Comparison of ENCODE assay signal across 8 cellular contexts in the genomic region with DNA sequence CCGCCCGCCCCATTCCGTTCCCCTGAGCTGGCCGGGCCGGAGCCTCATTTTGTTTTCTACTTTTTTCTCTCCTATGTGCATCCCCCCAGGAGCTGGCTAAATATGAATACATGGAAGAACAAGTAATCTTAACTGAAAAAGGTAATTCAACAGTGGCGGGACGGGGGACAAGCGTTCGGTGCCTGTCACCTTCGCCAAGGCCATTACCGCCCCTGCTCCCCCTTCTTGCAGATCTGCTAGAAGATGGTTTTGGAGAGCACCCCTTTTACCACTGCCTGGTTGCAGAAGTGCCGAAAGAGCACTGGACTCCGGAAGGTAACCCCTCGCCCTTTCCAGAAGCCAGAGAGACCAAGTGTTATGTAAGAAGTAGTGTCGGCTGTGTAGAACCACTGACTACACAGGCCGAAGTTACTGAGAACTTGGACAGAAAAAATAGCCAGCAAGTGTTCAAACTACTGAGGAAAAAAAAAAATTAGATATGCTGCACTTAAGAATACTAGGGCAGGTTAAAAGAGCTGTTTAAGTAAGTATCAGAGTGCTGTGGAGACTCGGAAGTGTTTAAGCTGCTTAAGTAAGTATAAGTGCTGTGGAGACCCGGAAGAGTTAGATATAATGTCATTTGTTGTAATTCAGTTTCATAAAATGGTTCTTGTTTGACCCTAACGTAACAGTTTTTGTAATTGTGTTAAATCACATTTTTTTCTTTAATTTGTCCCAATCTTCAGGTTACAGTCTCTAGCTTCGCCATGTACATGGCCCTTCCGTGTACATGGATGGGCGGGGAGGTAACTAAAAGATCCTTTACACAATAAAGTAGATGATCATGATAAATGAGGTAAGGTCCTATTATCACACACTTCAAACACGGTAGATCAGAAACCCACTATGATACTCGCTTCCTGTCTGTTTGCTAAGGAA. TPM values are rescaled to one million over a fixed set of nuclear protein-coding genes. Genes with fewer than 3 reads are reported as not detected.
DNase-seq lines count a peak whose midpoint lies in the region; ATAC-seq and TF ChIP-seq lines count a peak whose summit lies in the region.

No MANE protein-coding gene starts in this region.

- H3K18ac ChIP-seq in neuronal stem cell (ENCODE audit: low read length), result no peak overlapping the region

- no peak overlapping the region for H2AK5ac ChIP-seq in neuronal stem cell (ENCODE audit: low read depth, low read length)

- H3K79me1 ChIP-seq in neuronal stem cell (ENCODE audit: low read depth, low read length), result no peaks in the 10 kb centered on the region

- TF ChIP-seq CTCF in HFF-Myc (IDR thresholded peaks at IDR 0.05; ENCODE audit: low read depth, low read length, missing control alignments) (no peak), esophagus muscularis mucosa (IDR thresholded peaks at IDR 0.05) (no peak), GM13976 (IDR thresholded peaks at IDR 0.05; ENCODE audit: borderline replicate concordance, control extremely low read depth, extremely low read depth, insufficient read depth, missing control alignments) (no peak)

- H2AFZ ChIP-seq in neuronal stem cell (ENCODE audit: low read length), result peak overlapping the region; percentile 71

- peaks cover 23% of the 10 kb centered on the region for H3K4me1 Mint-ChIP-seq in T-helper 17 cell

- H2BK5ac ChIP-seq in neuronal stem cell (ENCODE audit: low read length), result no peak overlapping the region

- H3K27me3 Mint-ChIP-seq in T-helper 17 cell, result no peaks in the 10 kb centered on the region

- H3K4me3 ChIP-seq in HFF-Myc (replicated peaks; ENCODE audit: low read depth, low read length), result peak overlapping the region; percentile 62
- peak overlapping the region; percentile 64 to 78 (median 68) for H3K4me3 ChIP-seq in esophagus muscularis mucosa
- peak overlapping the region; percentile 70 to 84 for H3K4me3 ChIP-seq in neuronal stem cell (ENCODE audit: low read length in 2 of 2)

- no peak for TF ChIP-seq POLR2A in esophagus muscularis mucosa (IDR thresholded peaks at IDR 0.05; ENCODE audit: low read depth)

- peaks cover 0 to 23% (median 2%) of the 10 kb centered on the region in 4 donors for H3K36me3 ChIP-seq in esophagus muscularis mucosa
- peaks cover 0 to 16% of the 10 kb centered on the region in 2 donors for H3K36me3 ChIP-seq in neuronal stem cell (replicated peaks in 1 of 2; ENCODE audit: control insufficient read depth in 2 of 2, insufficient read depth in 2 of 2, low read length in 2 of 2)

- no peak overlapping the region for H4K91ac ChIP-seq in neuronal stem cell (ENCODE audit: low read depth, low read length, poor library complexity)

- peak overlapping the region; percentile 94 for H3K27ac Mint-ChIP-seq in T-helper 17 cell

- no peak overlapping the region for H2BK12ac ChIP-seq in neuronal stem cell (ENCODE audit: low read length)

- no peak overlapping the region for H2BK15ac ChIP-seq in neuronal stem cell (ENCODE audit: low read length)

- H3K4me1 ChIP-seq in esophagus muscularis mucosa, result peaks cover 0 to 30% (median 10%) of the 10 kb centered on the region in 4 donors
- no peaks in the 10 kb centered on the region for H3K4me1 ChIP-seq in neuronal stem cell (ENCODE audit: control insufficient read depth in 2 of 2, insufficient read depth in 1 of 2, low read depth in 1 of 2, low read length in 2 of 2)

- H3K9ac ChIP-seq in neuronal stem cell (ENCODE audit: low read depth, low read length, poor library complexity), result peak overlapping the region; percentile 9

- no peak for DNase-seq in HFF-Myc (ENCODE audit: extremely low read depth, low read depth)
- DNase-seq in T-helper 17 cell, result no peak
- DNase-seq in esophagus muscularis mucosa (ENCODE audit: extremely low spot score), result no peak
- no peak for DNase-seq in neuronal stem cell (ENCODE audit: low spot score)
- no peak for DNase-seq in NCI-H2029 treated with DMSO at 0.1 percent for 48 hours (lab: John Stamatoyannopoulos, UW)
- no peak for DNase-seq in NCI-H1694 (lab: John Stamatoyannopoulos, UW)
- no peak for DNase-seq in GM13976 (ENCODE audit: low spot score)

- 55% methylated on average over 23 of the region's 24 CpGs for WGBS in esophagus muscularis mucosa
- WGBS in neuronal stem cell (ENCODE audit: extremely low coverage in 2 of 2, insufficient read length in 2 of 2, insufficient replicate concordance in 1 of 2), 2 donors, result no CpG with 5 or more reads among the region's 24 CpGs

- no peak overlapping the region for H2BK120ac ChIP-seq in neuronal stem cell (ENCODE audit: low read depth, low read length)

- no peak for ATAC-seq in T-helper 17 cell
- ATAC-seq in GM21367 (IDR thresholded peaks at IDR 0.05; ENCODE audit: unreplicated experiment), result no peak

- in situ Hi-C loops in GM13976 (cut with MboI; ENCODE audit: low sequenced_read_pairs, unreplicated experiment), result no loop called here

- intact Hi-C loops in esophagus muscularis mucosa (cut with DNase I), result loop anchor here (2.0 to 10.0 kb wide), 4 partner anchors 42 to 241 kb away; a partner anchor contains a TSS

- H3K27me3 ChIP-seq in esophagus muscularis mucosa (no peaks in the 10 kb centered on the region), neuronal stem cell (ENCODE audit: control insufficient read depth in 3 of 3, insufficient read depth in 3 of 3, low read depth in 1 of 3, low read length in 3 of 3) (no peaks in the 10 kb centered on the region)

- no peak overlapping the region for H4K8ac ChIP-seq in neuronal stem cell (ENCODE audit: low read depth, low read length)

- peak overlapping the region; percentile 89 to 96 (median 94) for H3K27ac ChIP-seq in esophagus muscularis mucosa (replicated peaks in 1 of 4)
- no peak overlapping the region for H3K27ac ChIP-seq in neuronal stem cell (replicated peaks; ENCODE audit: low read length)

- TF ChIP-seq EP300 in esophagus muscularis mucosa (IDR thresholded peaks at IDR 0.05), result no peak

- H3K4me3 Mint-ChIP-seq in T-helper 17 cell, result peak overlapping the region; percentile 93

- H3K9me3 ChIP-seq in T-helper 17 cell (ENCODE audit: control insufficient read depth, low read length, poor library complexity, severe bottlenecking) (no peaks in the 10 kb centered on the region), esophagus muscularis mucosa (no peaks in the 10 kb centered on the region), neuronal stem cell (replicated peaks in 1 of 2; ENCODE audit: control insufficient read depth in 2 of 2, insufficient read depth in 1 of 2, low read depth in 1 of 2, low read length in 2 of 2) (no peaks in the 10 kb centered on the region)

- no peak overlapping the region for H3K23ac ChIP-seq in neuronal stem cell (ENCODE audit: low read depth, low read length, poor library complexity)

- H3K4ac ChIP-seq in neuronal stem cell (ENCODE audit: low read length), result no peak overlapping the region

- H3K36me3 Mint-ChIP-seq in T-helper 17 cell (ENCODE audit: low read depth), result no peaks in the 10 kb centered on the region

- no peak overlapping the region for H3K14ac ChIP-seq in neuronal stem cell (ENCODE audit: low read length)

- peak overlapping the region; percentile 52 for H3K4me2 ChIP-seq in neuronal stem cell (ENCODE audit: insufficient read depth, low read length, poor library complexity, severe bottlenecking)

RNA-seq across cellular contexts. Expression of a gene that starts 0.9 kb away (rescaled TPM):
- 100 to 1,000 TPM; 362 to 368 TPM for total RNA-seq in T-helper 17 cell
- total RNA-seq in esophagus muscularis mucosa, result 100 to 1,000 TPM; 152 to 621 (median 206) TPM
- 45.4 TPM for polyA plus RNA-seq in neuronal stem cell (2013, experiment 1 of 2)
- 44.2 TPM for polyA plus RNA-seq in neuronal stem cell (2013, experiment 2 of 2)

RNA-seq across cellular contexts. Expression of a gene that starts 40.8 kb away (rescaled TPM):
- total RNA-seq in T-helper 17 cell (10 to 100 TPM; 22.5 to 24.9 TPM), esophagus muscularis mucosa (10 to 100 TPM; 46.3 to 63.8 (median 52.3) TPM)
- 15.6 TPM for polyA plus RNA-seq in neuronal stem cell (2013, experiment 1 of 2)
- polyA plus RNA-seq in neuronal stem cell (2013, experiment 2 of 2), result 15.3 TPM
